ENCODE assay signal across 1 cellular context in the genomic region with DNA sequence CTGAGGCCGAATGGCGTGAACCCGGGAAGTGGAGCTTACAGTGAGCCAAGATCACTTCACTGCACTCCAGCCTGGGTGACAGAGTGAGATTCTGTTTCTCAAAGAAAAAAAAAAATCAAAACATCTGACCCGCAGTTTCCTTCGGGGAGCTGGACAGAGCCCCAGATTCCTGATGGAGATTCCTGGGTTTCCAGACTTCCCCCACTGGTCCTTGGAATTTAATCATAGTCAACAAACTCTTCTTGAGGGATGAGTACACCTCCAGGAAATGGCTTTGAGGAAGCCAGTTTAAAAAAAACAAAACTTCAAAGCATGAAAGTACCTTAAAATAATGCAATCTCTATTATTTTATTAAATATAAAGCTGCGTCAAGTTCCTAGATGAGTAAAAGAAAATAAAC.
TF ChIP-seq lines count a peak whose summit lies in the region.

No MANE protein-coding gene starts in this region.

TF ChIP-seq in HCT116, 20 proteins besides CTCF, POLR2A, EP300 and RAD21:
- TF ChIP-seq, protein P1, sequence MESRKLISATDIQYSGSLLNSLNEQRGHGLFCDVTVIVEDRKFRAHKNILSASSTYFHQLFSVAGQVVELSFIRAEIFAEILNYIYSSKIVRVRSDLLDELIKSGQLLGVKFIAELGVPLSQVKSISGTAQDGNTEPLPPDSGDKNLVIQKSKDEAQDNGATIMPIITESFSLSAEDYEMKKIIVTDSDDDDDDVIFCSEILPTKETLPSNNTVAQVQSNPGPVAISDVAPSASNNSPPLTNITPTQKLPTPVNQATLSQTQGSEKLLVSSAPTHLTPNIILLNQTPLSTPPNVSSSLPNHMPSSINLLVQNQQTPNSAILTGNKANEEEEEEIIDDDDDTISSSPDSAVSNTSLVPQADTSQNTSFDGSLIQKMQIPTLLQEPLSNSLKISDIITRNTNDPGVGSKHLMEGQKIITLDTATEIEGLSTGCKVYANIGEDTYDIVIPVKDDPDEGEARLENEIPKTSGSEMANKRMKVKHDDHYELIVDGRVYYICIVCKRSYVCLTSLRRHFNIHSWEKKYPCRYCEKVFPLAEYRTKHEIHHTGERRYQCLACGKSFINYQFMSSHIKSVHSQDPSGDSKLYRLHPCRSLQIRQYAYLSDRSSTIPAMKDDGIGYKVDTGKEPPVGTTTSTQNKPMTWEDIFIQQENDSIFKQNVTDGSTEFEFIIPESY (IDR thresholded peaks at IDR 0.05; ENCODE audit: extremely low read depth, insufficient replicate concordance, low read length), result no peak
- no peak for TF ChIP-seq FOSL1 (IDR thresholded peaks at IDR 0.05; ENCODE audit: low read depth)
TF ChIP-seq in HCT116: peak in this region for 0.
